In the genomic region with DNA sequence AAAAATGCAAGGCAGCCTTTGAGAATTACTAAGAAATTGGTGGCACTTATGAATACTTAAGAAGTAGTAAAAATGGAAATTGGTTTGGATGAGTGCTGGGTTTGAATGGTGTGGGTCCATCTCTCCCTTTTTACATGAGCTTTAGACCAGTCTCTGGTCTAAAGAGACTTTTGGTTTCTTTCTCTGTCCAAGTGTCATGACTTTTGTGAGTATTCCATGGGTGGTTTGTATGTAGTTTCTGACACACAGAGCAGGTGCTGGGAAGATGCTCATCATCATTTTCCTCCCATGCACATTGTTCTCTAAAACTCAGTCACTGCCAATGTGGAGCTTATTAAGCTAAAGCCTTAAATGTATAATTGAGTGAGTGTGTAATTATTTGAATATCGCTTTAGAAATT, we compare ENCODE assay signal across 16 cellular contexts.
DNase-seq lines count a peak whose midpoint lies in the region; ATAC-seq lines count a peak whose summit lies in the region.
"Had no signal": no experiment of that assay in that cellular context is flagged by ENCODE, and none has a peak within 500 bp of the region (broad histone marks: within the 10 kb centered on the region; RNA-seq: fewer than 3 reads in every experiment).

No MANE protein-coding gene starts in this region.

- H3K27me3 ChIP-seq in effector memory CD4-positive, alpha-beta T cell (replicated peaks; ENCODE audit: control insufficient read depth, insufficient read depth, low read length, poor library complexity, severe bottlenecking), result no peaks in the 10 kb centered on the region
- H3K27me3 ChIP-seq: brain microvascular endothelial cell, uterus had no signal

- H3K4me1 ChIP-seq in effector memory CD4-positive, alpha-beta T cell (ENCODE audit: control insufficient read depth, insufficient read depth, low read length, poor library complexity, severe bottlenecking), result peaks cover 60% of the 10 kb centered on the region
- H3K4me1 ChIP-seq: prostate gland, uterus had no signal

- no peak for DNase-seq in effector memory CD4-positive, alpha-beta T cell
- DNase-seq in NCI-H2081 treated with DMSO at 0.1 percent for 48 hours (lab: John Stamatoyannopoulos, UW) (no peak), dedifferentiated amniotic fluid mesenchymal stem cell (ENCODE audit: extremely low spot score) (no peak), superior temporal gyrus (ENCODE audit: extremely low spot score) (no peak)
- DNase-seq: brain microvascular endothelial cell, DMS153, left ventricle myocardium inferior, NCI-H1436, PC-9, uterus had no signal

- H3K4me3 ChIP-seq in effector memory CD4-positive, alpha-beta T cell (ENCODE audit: insufficient read depth, low read depth, low read length, poor library complexity, severe bottlenecking), result peak overlapping the region; percentile 35
- H3K4me3 ChIP-seq: left ventricle myocardium inferior, PC-9, prostate gland, uterus had no signal

- no peaks in the 10 kb centered on the region for H3K9me3 ChIP-seq in effector memory CD4-positive, alpha-beta T cell (ENCODE audit: control insufficient read depth, low read length)
- H3K9me3 ChIP-seq: left ventricle myocardium inferior, prostate gland, uterus had no signal

- H3K36me3 ChIP-seq in effector memory CD4-positive, alpha-beta T cell (ENCODE audit: control insufficient read depth, insufficient read depth, low read length), result no peaks in the 10 kb centered on the region
- H3K36me3 ChIP-seq: brain microvascular endothelial cell, prostate gland, uterus had no signal

- ATAC-seq in GM18858 (IDR thresholded peaks at IDR 0.05; ENCODE audit: unreplicated experiment) (peak; percentile 21), GM21390 (IDR thresholded peaks at IDR 0.05; ENCODE audit: unreplicated experiment) (peak; percentile 28), HG03280 (IDR thresholded peaks at IDR 0.05; ENCODE audit: unreplicated experiment) (peak; percentile 16), esophagus mucosa (no peak)

- peak overlapping the region; percentile 79 for H3K27ac ChIP-seq in effector memory CD4-positive, alpha-beta T cell (ENCODE audit: insufficient read depth, low read length, poor library complexity, severe bottlenecking)
- H3K27ac ChIP-seq: brain microvascular endothelial cell, HL-60, left ventricle myocardium inferior, PC-9, prostate gland, uterus had no signal
